Comparison of ENCODE assay signal across 9 cellular contexts in the genomic region with DNA sequence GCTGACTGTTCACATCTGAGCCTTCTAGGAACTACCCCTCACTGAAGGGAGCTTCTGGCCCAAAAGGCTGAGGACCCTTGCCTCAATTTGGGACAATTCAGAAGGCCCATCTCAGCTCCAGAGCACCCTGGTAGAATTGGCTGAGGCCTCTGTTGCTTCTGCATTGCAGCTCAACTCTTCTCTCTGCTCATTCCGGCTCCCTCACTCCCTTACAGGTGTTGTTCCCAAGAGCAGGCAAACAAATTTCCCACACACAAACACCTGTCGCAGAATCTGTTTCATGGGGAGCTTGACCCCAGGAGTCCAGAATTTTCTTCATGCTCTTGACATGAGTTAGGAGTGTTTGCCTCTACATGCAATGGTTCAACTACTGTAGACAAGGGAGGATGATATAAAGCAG.
"Had no signal": no experiment of that assay in that cellular context is flagged by ENCODE, and none has a peak within 500 bp of the region (broad histone marks: within the 10 kb centered on the region; RNA-seq: fewer than 3 reads in every experiment).

No MANE protein-coding gene starts in this region.

- H3K4me1 Mint-ChIP-seq: GM23338, H9 had no signal

- H3K9me3 ChIP-seq: HAP-1 had no signal

- H3K9me3 Mint-ChIP-seq: GM23338, H9, HFFc6 had no signal

- H3K36me3 ChIP-seq: HAP-1 had no signal

- H3K4me3 Mint-ChIP-seq: GM23338, H9, HFFc6 had no signal

- H3K27ac ChIP-seq: GM23248 had no signal

- H3K4me3 ChIP-seq: GM23248, GM23338, HAP-1 had no signal

- H3K9ac ChIP-seq: GM23248 had no signal

- DNase-seq: GM23248, GOT3, H7, H9, HCEC 1CT, HFFc6 had no signal

- ATAC-seq: GM23338, HCT116 had no signal

- H3K4me1 ChIP-seq: HAP-1 had no signal

- H3K27ac Mint-ChIP-seq: GM23338, H9, HFFc6 had no signal
